22 cellular contexts compared by ENCODE assay signal in genomic region chr18:12820526-12820925, GRCh38.
A peak's percentile ranks its signal among the peaks of the same experiment; 100 is the strongest.
DNase-seq lines count a peak whose midpoint lies in the region; ATAC-seq and TF ChIP-seq lines count a peak whose summit lies in the region.
"Had no signal": no experiment of that assay in that cellular context is flagged by ENCODE, and none has a peak within 500 bp of the region (broad histone marks: within the 10 kb centered on the region; RNA-seq: fewer than 3 reads in every experiment).

No MANE protein-coding gene starts in this region.

- peaks cover 98% of the 10 kb centered on the region for H3K36me3 Mint-ChIP-seq in activated T-helper 17 cell treated with anti-CD3 and anti-CD28 coated beads, Interleukin-2, amount 50 U/mL, for 72 hours (ENCODE audit: low read depth)

- H3K9me3 ChIP-seq in DND-41 (ENCODE audit: insufficient read depth, low read length, severe bottlenecking) = no peaks in the 10 kb centered on the region
- no peaks in the 10 kb centered on the region for H3K9me3 ChIP-seq in iPS-20b (ENCODE audit: insufficient read depth, low read depth, low read length)
- H3K9me3 ChIP-seq in osteoblast (ENCODE audit: low read depth, low read length) = no peaks in the 10 kb centered on the region
- H3K9me3 ChIP-seq in ovary = no peaks in the 10 kb centered on the region
- H3K9me3 ChIP-seq: heart left ventricle, MG63, pancreas, tibial artery had no signal

- peaks cover 12% of the 10 kb centered on the region for H3K4me1 Mint-ChIP-seq in activated T-helper 17 cell treated with anti-CD3 and anti-CD28 coated beads, Interleukin-2, amount 50 U/mL, for 72 hours

- H3K27me3 Mint-ChIP-seq in activated T-helper 17 cell treated with anti-CD3 and anti-CD28 coated beads, Interleukin-2, amount 50 U/mL, for 72 hours = no peaks in the 10 kb centered on the region
- H3K27me3 Mint-ChIP-seq: CD4-positive, alpha-beta T cell; IgD-negative memory B cell had no signal

- H3K4me2 ChIP-seq in DND-41 (ENCODE audit: insufficient read depth, low read length) (no peak overlapping the region), osteoblast (ENCODE audit: insufficient read depth, low read length) (peak overlapping the region; percentile 37)

- H3K27ac Mint-ChIP-seq in activated T-helper 17 cell treated with anti-CD3 and anti-CD28 coated beads, Interleukin-2, amount 50 U/mL, for 72 hours = peak overlapping the region; percentile 66
- H3K27ac Mint-ChIP-seq: CD4-positive, alpha-beta T cell had no signal

- H3K4me3 Mint-ChIP-seq in activated T-helper 17 cell treated with anti-CD3 and anti-CD28 coated beads, Interleukin-2, amount 50 U/mL, for 72 hours = no peak overlapping the region
- H3K4me3 Mint-ChIP-seq: CD4-positive, alpha-beta T cell; IgD-negative memory B cell had no signal

- H3K27me3 ChIP-seq in DND-41 (ENCODE audit: insufficient read depth, low read length, poor library complexity) (no peaks in the 10 kb centered on the region), iPS-20b (ENCODE audit: insufficient read depth, low read length) (no peaks in the 10 kb centered on the region), osteoblast (ENCODE audit: insufficient read depth, low read length) (no peaks in the 10 kb centered on the region), ovary (no peaks in the 10 kb centered on the region)
- H3K27me3 ChIP-seq: heart left ventricle, MG63, pancreas, tibial artery had no signal

- DNase-seq in DND-41 (no peak), osteoblast (ENCODE audit: insufficient read length, low spot score, missing footprints) (no peak), ovary (no peak), NCI-H82 treated with DMSO at 0.1 percent for 48 hours (lab: John Stamatoyannopoulos, UW; ENCODE audit: unreplicated experiment) (no peak)
- no peak for DNase-seq in effector CD8-positive, alpha-beta T cell (lab: John Stamatoyannopoulos, UW)
- DNase-seq: activated CD4-positive, alpha-beta T cell treated with anti-CD3 and anti-CD28 coated beads, Interleukin-2, amount 50 U/mL, for 48 hours; activated naive CD4-positive, alpha-beta T cell treated with anti-CD3 and anti-CD28 coated beads, Interleukin-2, amount 50 U/mL, for 16 hours; activated T-cell treated with anti-CD3 and anti-CD28 coated beads for 4 hours; CD4-positive, alpha-beta T cell; heart left ventricle; MG63; NCI-H1417 treated with DMSO at 0.1 percent for 48 hours; NCI-H2171 treated with DMSO at 0.1 percent for 48 hours; NCI-H69; OCI-M1; pancreas; SHP77 treated with DMSO at 0.1 percent for 48 hours; stimulated activated naive CD8-positive, alpha-beta T cell treated with anti-CD3 and anti-CD28 coated beads, Interleukin-15, Interleukin-2, amounts not matched to agents 100 U/mL and 50 U/mL, for 24 hours; tibial artery had no signal

- intact Hi-C loops in ovary (cut with DNase I) = loop anchor here in 1 of 4 donors (2.0 kb wide), 1 partner anchor 16 kb away; no protein-coding TSS in a partner anchor

- H3K27ac ChIP-seq in DND-41 (ENCODE audit: low read length) = peak overlapping the region; percentile 44
- no peak overlapping the region for H3K27ac ChIP-seq in iPS-20b (ENCODE audit: low read length)
- no peak overlapping the region for H3K27ac ChIP-seq in osteoblast (ENCODE audit: low read depth, low read length)
- H3K27ac ChIP-seq in ovary = no peak overlapping the region
- H3K27ac ChIP-seq: pancreas, tibial artery had no signal

- H3K9ac ChIP-seq in DND-41 (ENCODE audit: low read depth, low read length) (no peak overlapping the region), iPS-20b (ENCODE audit: low read depth, low read length) (peak overlapping the region; percentile 21; the same call in 1 of the 2 replicates)

- no peaks in the 10 kb centered on the region for H4K20me1 ChIP-seq in DND-41 (ENCODE audit: insufficient read depth, low read length)
- H4K20me1 ChIP-seq in osteoblast (ENCODE audit: insufficient read depth, low read length) = no peaks in the 10 kb centered on the region

- H2AFZ ChIP-seq in DND-41 (ENCODE audit: low read depth, low read length) = no peak overlapping the region
- H2AFZ ChIP-seq in osteoblast (ENCODE audit: low read length) = peak overlapping the region; percentile 28

- no peaks in the 10 kb centered on the region for H3K4me1 ChIP-seq in DND-41 (ENCODE audit: insufficient read depth, low read length)
- peaks cover 18% of the 10 kb centered on the region for H3K4me1 ChIP-seq in iPS-20b (ENCODE audit: insufficient read depth, low read length)
- H3K4me1 ChIP-seq in osteoblast (ENCODE audit: insufficient read depth, low read length) = no peaks in the 10 kb centered on the region
- H3K4me1 ChIP-seq in ovary (ENCODE audit: insufficient read depth) = peaks cover 3% of the 10 kb centered on the region
- H3K4me1 ChIP-seq: pancreas, tibial artery had no signal

- H3K9me3 Mint-ChIP-seq in activated T-helper 17 cell treated with anti-CD3 and anti-CD28 coated beads, Interleukin-2, amount 50 U/mL, for 72 hours = no peaks in the 10 kb centered on the region
- H3K9me3 Mint-ChIP-seq: CD4-positive, alpha-beta T cell; IgD-negative memory B cell had no signal

- H3K79me2 ChIP-seq in DND-41 (ENCODE audit: insufficient read depth, low read length) (peaks cover 24% of the 10 kb centered on the region), osteoblast (ENCODE audit: insufficient read depth, low read length) (no peaks in the 10 kb centered on the region)

- WGBS in ovary, 3 donors = 18 to 29% (median 25%) methylated on average over 5 of the region's 5 CpGs

- H3K36me3 ChIP-seq in DND-41 (ENCODE audit: insufficient read depth, low read length) (peaks cover 87% of the 10 kb centered on the region), iPS-20b (ENCODE audit: insufficient read depth, low read depth, low read length) (peaks cover 51% of the 10 kb centered on the region), osteoblast (ENCODE audit: insufficient read depth, low read length) (peaks cover 10% of the 10 kb centered on the region), ovary (no peaks in the 10 kb centered on the region)

- peak; percentile 41; the same call in 1 of the 3 replicates for ATAC-seq in DND-41 (ENCODE audit: insufficient read depth, low read depth)
- no peak for ATAC-seq in activated T-helper 17 cell treated with anti-CD3 and anti-CD28 coated beads, Interleukin-2, amount 50 U/mL, for 72 hours (replicated peaks)
- ATAC-seq: heart left ventricle; stimulated activated naive CD8-positive, alpha-beta T cell treated with anti-CD3 and anti-CD28 coated beads, Interleukin-15, Interleukin-2, amounts not matched to agents 100 U/mL and 50 U/mL, for 24 hours had no signal

- TF ChIP-seq CTCF in DND-41 (IDR thresholded peaks at IDR 0.05; ENCODE audit: borderline replicate concordance, extremely low read depth, low read length, poor library complexity, severe bottlenecking) (no peak), osteoblast (IDR thresholded peaks at IDR 0.05; ENCODE audit: extremely low read depth, low read depth, low read length) (no peak), ovary (IDR thresholded peaks at IDR 0.05) (no peak)

- no peak for TF ChIP-seq POLR2A in ovary (IDR thresholded peaks at IDR 0.05)

- TF ChIP-seq EP300 in ovary (IDR thresholded peaks at IDR 0.05) = no peak

- H3K4me3 ChIP-seq in DND-41 (ENCODE audit: low read depth in 1 of 2, low read length in 2 of 2) (no peak overlapping the region), iPS-20b (ENCODE audit: low read length) (no peak overlapping the region), osteoblast (ENCODE audit: insufficient read depth, low read length) (no peak overlapping the region), ovary (no peak overlapping the region)
- H3K4me3 ChIP-seq: heart left ventricle, MG63, pancreas, tibial artery had no signal
